ENCODE assay signal across 9 cellular contexts in genomic region chr12:83181074-83181473, GRCh38.
"Had no signal": no experiment of that assay in that cellular context is flagged by ENCODE, and none has a peak within 500 bp of the region (broad histone marks: within the 10 kb centered on the region; RNA-seq: fewer than 3 reads in every experiment).

No MANE protein-coding gene starts in this region.

- H3K4me3 ChIP-seq: GM23338 had no signal

- ATAC-seq: GM23338 had no signal

- H3K9ac ChIP-seq: KMS-11 had no signal

- H3K27ac ChIP-seq: KMS-11 had no signal

- H3K4me2 ChIP-seq: GM23338, KMS-11 had no signal

- H2AFZ ChIP-seq: GM23338 had no signal

- DNase-seq: H9, HCEC 1CT, Karpas-422, KBM-7 had no signal

- FAIRE-seq: H1, H54, HTR-8/SVneo had no signal
